Comparison of ENCODE assay signal across 8 cellular contexts in the genomic region with DNA sequence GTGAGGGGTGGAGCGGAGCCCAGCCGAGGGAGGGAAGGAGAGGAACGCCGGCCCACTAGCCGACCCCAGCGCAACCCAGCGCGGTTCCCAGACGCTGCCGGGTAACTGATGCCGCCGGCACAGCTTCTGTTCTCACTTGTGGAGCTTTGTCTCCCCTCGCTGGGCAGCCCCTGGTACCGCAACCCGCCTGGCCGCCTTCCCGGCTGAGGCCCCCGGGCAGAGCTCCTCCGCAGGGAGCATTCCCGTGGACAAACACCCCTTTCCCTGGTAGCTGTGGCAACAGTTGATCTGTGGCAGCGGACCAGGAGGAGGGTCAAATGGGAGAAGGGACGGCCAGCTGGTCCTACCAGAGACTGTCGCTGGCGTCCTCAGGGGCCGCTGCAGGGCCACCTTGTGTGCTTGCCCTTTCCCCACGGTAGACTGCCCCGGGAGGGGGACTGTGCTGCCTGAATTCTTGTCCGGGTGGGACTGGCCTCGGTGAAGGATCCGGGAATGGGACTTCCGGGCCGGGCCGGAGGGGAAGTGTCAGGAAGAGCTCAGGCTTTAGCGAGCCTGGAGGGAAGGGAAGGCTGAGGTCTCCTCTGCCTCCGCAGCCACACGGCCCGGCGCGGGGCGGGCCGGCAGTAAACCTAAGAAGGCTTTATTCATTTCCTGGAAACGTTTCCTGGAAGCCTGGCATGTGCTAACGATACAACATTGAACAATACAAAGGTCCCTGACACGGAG.
A peak's percentile ranks its signal among the peaks of the same experiment; 100 is the strongest.
DNase-seq lines count a peak whose midpoint lies in the region; ATAC-seq and TF ChIP-seq lines count a peak whose summit lies in the region.

No MANE protein-coding gene starts in this region.

- no peaks in the 10 kb centered on the region for H3K9me3 ChIP-seq in left ventricle myocardium inferior (replicated peaks)
- peaks cover 7% of the 10 kb centered on the region for H3K9me3 ChIP-seq in trophoblast cell (ENCODE audit: insufficient read depth, low read depth, low read length)
- no peaks in the 10 kb centered on the region for H3K9me3 ChIP-seq in PC-9 (ENCODE audit: insufficient read depth, low read depth)
- no peaks in the 10 kb centered on the region for H3K9me3 ChIP-seq in T-helper 17 cell (ENCODE audit: control insufficient read depth, low read length, poor library complexity, severe bottlenecking)

- H3K4me1 Mint-ChIP-seq in activated naive CD8-positive, alpha-beta T cell treated with anti-CD3 and anti-CD28 coated beads for 36 hours: no peaks in the 10 kb centered on the region
- peaks cover 8% of the 10 kb centered on the region for H3K4me1 Mint-ChIP-seq in T-helper 17 cell

- no peaks in the 10 kb centered on the region for H3K36me3 Mint-ChIP-seq in activated naive CD8-positive, alpha-beta T cell treated with anti-CD3 and anti-CD28 coated beads for 36 hours
- peaks cover 5% of the 10 kb centered on the region for H3K36me3 Mint-ChIP-seq in T-helper 17 cell (ENCODE audit: low read depth)

- H3K27me3 ChIP-seq in left ventricle myocardium inferior (ENCODE audit: low read depth) (peaks cover 36% of the 10 kb centered on the region), trophoblast cell (ENCODE audit: insufficient read depth, low read length) (no peaks in the 10 kb centered on the region), PC-9 (ENCODE audit: insufficient read depth, low read depth) (peaks cover 65% of the 10 kb centered on the region)

- peak overlapping the region; percentile 69 for H3K14ac ChIP-seq in trophoblast cell (ENCODE audit: low read length)

- no peak overlapping the region for H2AK5ac ChIP-seq in trophoblast cell (ENCODE audit: low read length)

- H3K23ac ChIP-seq in trophoblast cell (ENCODE audit: low read length): no peak overlapping the region

- H3K27ac ChIP-seq in left ventricle myocardium inferior (replicated peaks) (peak overlapping the region; percentile 77), trophoblast cell (ENCODE audit: low read depth, low read length) (peak overlapping the region; percentile 9), PC-9 (no peak overlapping the region)

- H3K4me3 ChIP-seq in left ventricle myocardium inferior (peak overlapping the region; percentile 74), trophoblast cell (ENCODE audit: low read depth, low read length) (peak overlapping the region; percentile 60), PC-9 (no peak overlapping the region)

- intact Hi-C loops in left ventricle myocardium inferior (cut with micrococcal nuclease) (no loop called here), PC-9 (cut with micrococcal nuclease; ENCODE audit: unreplicated experiment) (no loop called here)

- no peak overlapping the region for H3K4me3 Mint-ChIP-seq in activated naive CD8-positive, alpha-beta T cell treated with anti-CD3 and anti-CD28 coated beads for 36 hours
- H3K4me3 Mint-ChIP-seq in T-helper 17 cell: no peak overlapping the region

- peak overlapping the region; percentile 70 for H3K9ac ChIP-seq in trophoblast cell (ENCODE audit: low read length)

- peak overlapping the region; percentile 49 for H4K12ac ChIP-seq in trophoblast cell (ENCODE audit: low read depth, low read length)

- no peak overlapping the region for H2BK12ac ChIP-seq in trophoblast cell (ENCODE audit: low read length)

- H4K91ac ChIP-seq in trophoblast cell (ENCODE audit: low read depth, low read length): no peak overlapping the region

- H3K27me3 Mint-ChIP-seq in activated naive CD8-positive, alpha-beta T cell treated with anti-CD3 and anti-CD28 coated beads for 36 hours: peaks cover 49% of the 10 kb centered on the region
- H3K27me3 Mint-ChIP-seq in T-helper 17 cell: peaks cover 62% of the 10 kb centered on the region

- H3K18ac ChIP-seq in trophoblast cell (ENCODE audit: low read length): no peak overlapping the region

- CTCF ChIA-PET in PC-9 (lab: Charles Lee): no interaction called here

- no peaks in the 10 kb centered on the region for H3K9me2 ChIP-seq in PC-9 (ENCODE audit: insufficient read depth)

- H3K79me2 ChIP-seq in trophoblast cell (ENCODE audit: control insufficient read depth, insufficient read depth, low read length, poor library complexity) (no peaks in the 10 kb centered on the region), PC-9 (ENCODE audit: low read depth) (no peaks in the 10 kb centered on the region)

- H3K4me1 ChIP-seq in left ventricle myocardium inferior: peaks cover 15% of the 10 kb centered on the region
- peaks cover 0 to 3% of the 10 kb centered on the region in 2 experiments for H3K4me1 ChIP-seq in trophoblast cell (ENCODE audit: control insufficient read depth in 1 of 2, insufficient read depth in 2 of 2, low read length in 2 of 2)
- H3K4me1 ChIP-seq in PC-9 (replicated peaks; ENCODE audit: insufficient read depth): no peaks in the 10 kb centered on the region

- no peak overlapping the region for H2BK5ac ChIP-seq in trophoblast cell (ENCODE audit: low read depth, low read length, poor library complexity)

- H4K20me1 ChIP-seq in PC-9 (ENCODE audit: insufficient read depth): no peaks in the 10 kb centered on the region

- peak overlapping the region; percentile 69 for H4K8ac ChIP-seq in trophoblast cell (ENCODE audit: low read depth, low read length)

- H3K27ac Mint-ChIP-seq in activated naive CD8-positive, alpha-beta T cell treated with anti-CD3 and anti-CD28 coated beads for 36 hours: no peak overlapping the region
- H3K27ac Mint-ChIP-seq in T-helper 17 cell: no peak overlapping the region

- peaks cover 3% of the 10 kb centered on the region for H3K79me1 ChIP-seq in trophoblast cell (ENCODE audit: low read length)

- no peaks in the 10 kb centered on the region for H3K36me3 ChIP-seq in left ventricle myocardium inferior
- H3K36me3 ChIP-seq in trophoblast cell (ENCODE audit: control insufficient read depth in 1 of 2, insufficient read depth in 2 of 2, low read length in 2 of 2): no peaks in the 10 kb centered on the region
- no peaks in the 10 kb centered on the region for H3K36me3 ChIP-seq in PC-9 (ENCODE audit: low read depth)

- H2BK120ac ChIP-seq in trophoblast cell (ENCODE audit: insufficient read depth, low read length, poor library complexity): peak overlapping the region; percentile 44

- no CpG with 5 or more reads among the region's 44 CpGs for WGBS in trophoblast cell (ENCODE audit: extremely low coverage, insufficient coverage, insufficient read length)

- peak overlapping the region; percentile 52 for H2AFZ ChIP-seq in trophoblast cell (ENCODE audit: insufficient read depth, low read length, poor library complexity)
- H2AFZ ChIP-seq in PC-9: no peak overlapping the region

- peak; percentile 87 for DNase-seq in DMS153 treated with DMSO at 0.1 percent for 48 hours (lab: John Stamatoyannopoulos, UW; ENCODE audit: unreplicated experiment)
- peak; percentile 26 for DNase-seq in KBM-7
- DNase-seq in activated naive CD8-positive, alpha-beta T cell treated with anti-CD3 and anti-CD28 coated beads for 36 hours: peak; percentile 17
- DNase-seq in left ventricle myocardium inferior: peak; percentile 63
- DNase-seq in trophoblast cell: no peak
- DNase-seq in PC-9: no peak
- DNase-seq in T-helper 17 cell: no peak
- DNase-seq in activated CD4-positive, CD25-positive, alpha-beta regulatory T cell (lab: John Stamatoyannopoulos, UW): no peak

- no TSS peak for BruUV-seq in PC-9 (replicated peaks; lab: Mats Ljungman, UMichigan)

- ATAC-seq in T-helper 17 cell: no peak

- no peaks in the 10 kb centered on the region for H3K9me3 Mint-ChIP-seq in activated naive CD8-positive, alpha-beta T cell treated with anti-CD3 and anti-CD28 coated beads for 36 hours

- H3K4ac ChIP-seq in trophoblast cell (ENCODE audit: low read depth, low read length): no peak overlapping the region

- peak; percentile 79 for TF ChIP-seq CTCF in left ventricle myocardium inferior (IDR thresholded peaks at IDR 0.05; ENCODE audit: borderline replicate concordance)
- no peak for TF ChIP-seq CTCF in PC-9 (conservative IDR thresholded peaks at IDR 0.05)

- in situ Hi-C loops in KBM-7 (cut with MboI; ENCODE audit: low pct_unique_long_range_greater_than_20kb, low sequenced_read_pairs): no loop called here

- no peaks in the 10 kb centered on the region for H3F3A ChIP-seq in PC-9 (ENCODE audit: insufficient read depth, low read depth)

- H3K4me2 ChIP-seq in trophoblast cell (ENCODE audit: low read length): peak overlapping the region; percentile 74
- H3K4me2 ChIP-seq in PC-9: no peak overlapping the region

- POLR2A ChIA-PET in PC-9 (lab: Charles Lee; ENCODE audit: unreplicated experiment): no interaction called here

Comparison
In these comparisons a context has a peak if more than half of its experiments do, and no peak if none do; other contexts are left out.
1. DNase-seq: peak in DMS153 treated with DMSO at 0.1 percent for 48 hours (single experiment), KBM-7 (single experiment), activated naive CD8-positive, alpha-beta T cell treated with anti-CD3 and anti-CD28 coated beads for 36 hours (single experiment) and left ventricle myocardium inferior (single experiment); none in trophoblast cell (0 of 2), PC-9 (0 of 2), T-helper 17 cell (0 of 3) and activated CD4-positive, CD25-positive, alpha-beta regulatory T cell (0 of 4).